ENCODE assay signal across 9 cellular contexts in the genomic region with DNA sequence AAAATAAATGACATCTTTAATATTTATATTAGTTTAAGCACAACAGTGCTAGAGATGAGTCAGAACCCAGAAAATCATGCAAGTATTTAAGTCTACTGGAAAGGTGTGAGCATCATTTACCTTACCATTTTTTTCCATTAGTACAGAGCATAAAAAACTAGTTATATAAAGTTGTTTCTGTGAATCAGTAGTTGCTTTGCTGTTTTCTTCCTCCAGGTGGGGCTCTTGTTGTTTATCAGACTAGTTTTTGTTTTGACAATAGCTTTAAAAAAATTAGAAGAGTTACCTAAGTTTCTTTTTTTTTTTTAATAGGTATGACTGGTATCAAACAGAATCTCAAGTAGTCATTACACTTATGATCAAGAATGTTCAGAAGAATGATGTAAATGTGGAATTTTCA. TPM values are rescaled to one million over a fixed set of nuclear protein-coding genes. Genes with fewer than 3 reads are reported as not detected.
DNase-seq lines count a peak whose midpoint lies in the region; ATAC-seq and TF ChIP-seq lines count a peak whose summit lies in the region.
"Had no signal": no experiment of that assay in that cellular context is flagged by ENCODE, and none has a peak within 500 bp of the region (broad histone marks: within the 10 kb centered on the region; RNA-seq: fewer than 3 reads in every experiment).

No MANE protein-coding gene starts in this region.

- no peak overlapping the region for H3K27ac Mint-ChIP-seq in Caco-2 (ENCODE audit: unreplicated experiment)

- no peaks in the 10 kb centered on the region for H3K36me3 ChIP-seq in Caco-2 (ENCODE audit: control insufficient read depth, insufficient read depth, low read length)
- H3K36me3 ChIP-seq in adipocyte (ENCODE audit: control insufficient read depth, insufficient read depth, low read length, severe bottlenecking): peaks cover 88% of the 10 kb centered on the region
- peaks cover 97% of the 10 kb centered on the region for H3K36me3 ChIP-seq in lower lobe of right lung

- H3K4me3 Mint-ChIP-seq in Caco-2 (ENCODE audit: unreplicated experiment): no peak overlapping the region

- DNase-seq in Caco-2: no peak
- peak; percentile 62 for DNase-seq in HT-29 (ENCODE audit: low spot score)
- peak; percentile 69 for DNase-seq in adipocyte (ENCODE audit: low read depth)
- no peak for DNase-seq in lower lobe of right lung
- DNase-seq in DMS114 treated with DMSO at 0.1 percent for 48 hours (lab: John Stamatoyannopoulos, UW; ENCODE audit: unreplicated experiment): no peak
- DNase-seq in stimulated activated CD4-positive, alpha-beta T cell treated with anti-CD3 and anti-CD28 coated beads, Interleukin-4, amount 100 ng/mL, for 1 hour: no peak
- DNase-seq: cortex of kidney had no signal

- no TSS peak for BruUV-seq in Caco-2 (replicated peaks; lab: Mats Ljungman, UMichigan)

- H3K27me3 Mint-ChIP-seq in Caco-2 (ENCODE audit: insufficient read depth, unreplicated experiment): no peaks in the 10 kb centered on the region

- no peaks in the 10 kb centered on the region for H3K27me3 ChIP-seq in Caco-2 (replicated peaks; ENCODE audit: control insufficient read depth, insufficient read depth, low read length)
- no peaks in the 10 kb centered on the region for H3K27me3 ChIP-seq in adipocyte (replicated peaks; ENCODE audit: control insufficient read depth, insufficient read depth, low read length)
- H3K27me3 ChIP-seq in lower lobe of right lung (ENCODE audit: low read depth): no peaks in the 10 kb centered on the region

- ATAC-seq in lower lobe of right lung: no peak
- ATAC-seq in HG03108 (IDR thresholded peaks at IDR 0.05; ENCODE audit: unreplicated experiment): no peak
- ATAC-seq in HG02884 (IDR thresholded peaks at IDR 0.05; ENCODE audit: unreplicated experiment): no peak

- H3K9me3 ChIP-seq in Caco-2 (no peaks in the 10 kb centered on the region), adipocyte (ENCODE audit: control insufficient read depth, low read length) (no peaks in the 10 kb centered on the region), lower lobe of right lung (no peaks in the 10 kb centered on the region)

- H3K4me3 ChIP-seq in Caco-2 (ENCODE audit: low read depth, low read length): no peak overlapping the region
- H3K4me3 ChIP-seq in adipocyte (ENCODE audit: low read length): no peak overlapping the region
- no peak overlapping the region for H3K4me3 ChIP-seq in lower lobe of right lung

- H3K4me1 ChIP-seq in Caco-2: no peaks in the 10 kb centered on the region
- no peaks in the 10 kb centered on the region for H3K4me1 ChIP-seq in adipocyte (ENCODE audit: control insufficient read depth, insufficient read depth, low read length)
- no peaks in the 10 kb centered on the region for H3K4me1 ChIP-seq in lower lobe of right lung

- no peak overlapping the region for H3K9ac ChIP-seq in adipocyte (ENCODE audit: low read length)

- intact Hi-C loops in Caco-2 (cut with micrococcal nuclease; ENCODE audit: unreplicated experiment): loop anchor here (1.0 kb wide), 2 partner anchors 144 to 303 kb away; no protein-coding TSS in a partner anchor
- intact Hi-C loops in lower lobe of right lung (cut with DNase I): no loop called here

- CTCF ChIA-PET in Caco-2 (lab: Charles Lee): interaction anchor here (0.9 to 1.6 kb wide), 5 partner anchors 12 to 303 kb away, joined by 3 to 13 read pairs (median 7); partner anchors contain the start of gene SUGT1

- H3K27ac ChIP-seq in lower lobe of right lung: no peak overlapping the region

- POLR2A ChIA-PET in Caco-2 (lab: Charles Lee): interaction anchor here (1.0 kb wide), 2 partner anchors 12 to 146 kb away, joined by 3 to 8 read pairs; partner anchors contain the start of gene SUGT1

- H3K9me3 Mint-ChIP-seq in Caco-2 (ENCODE audit: unreplicated experiment): no peaks in the 10 kb centered on the region

- H3K36me3 Mint-ChIP-seq in Caco-2 (ENCODE audit: insufficient read depth, unreplicated experiment): peaks cover 56% of the 10 kb centered on the region

- no peaks in the 10 kb centered on the region for H3K4me1 Mint-ChIP-seq in Caco-2 (ENCODE audit: low read depth, unreplicated experiment)

- peak; percentile 42 to 44 for TF ChIP-seq CTCF in Caco-2 (IDR thresholded peaks at IDR 0.05; ENCODE audit: insufficient read depth in 1 of 2, low read depth in 1 of 2, low read length in 1 of 2, severe bottlenecking in 1 of 2, unreplicated experiment in 1 of 2)
- TF ChIP-seq CTCF in lower lobe of right lung (IDR thresholded peaks at IDR 0.05): peak; percentile 32

RNA-seq across cellular contexts. Expression of gene SUGT1, which starts 12.7 kb away (rescaled TPM):
- 73.6 and 84.3 TPM in 2 replicates for total RNA-seq in Caco-2 (2022)
- total RNA-seq in HT-29 (2014; rRNA removed; shearing (Covaris generic)): 29.6 and 33.2 TPM in 2 replicates
- 42.3 TPM for total RNA-seq in lower lobe of right lung

RNA-seq across cellular contexts. Expression of gene HNRNPA1L2, which starts 23.1 kb away (rescaled TPM):
- total RNA-seq in Caco-2 (2022) (8.0 and 9.1 TPM in 2 replicates), lower lobe of right lung (5.7 TPM)
- 1.1 and 2.4 TPM in 2 replicates for total RNA-seq in HT-29 (2014; rRNA removed; shearing (Covaris generic))

Comparison
In these comparisons a context has a peak if more than half of its experiments do, and no peak if none do; other contexts are left out.
1. DNase-seq: peak in HT-29 (single experiment) and adipocyte (single experiment); none in Caco-2 (0 of 2), lower lobe of right lung (single experiment), DMS114 treated with DMSO at 0.1 percent for 48 hours (single experiment) and stimulated activated CD4-positive, alpha-beta T cell treated with anti-CD3 and anti-CD28 coated beads, Interleukin-4, amount 100 ng/mL, for 1 hour (single experiment).